In genomic region chr1:29683472-29683871, GRCh38 we compare ENCODE assay signal across 12 cellular contexts.
DNase-seq lines count a peak whose midpoint lies in the region; ATAC-seq and TF ChIP-seq lines count a peak whose summit lies in the region.
"Had no signal": no experiment of that assay in that cellular context is flagged by ENCODE, and none has a peak within 500 bp of the region (broad histone marks: within the 10 kb centered on the region; RNA-seq: fewer than 3 reads in every experiment).

No MANE protein-coding gene starts in this region.

- peak overlapping the region; percentile 60 for H3K27ac ChIP-seq in PC-3 (ENCODE audit: low read length)
- no peak overlapping the region for H3K27ac ChIP-seq in coronary artery
- no peak overlapping the region for H3K27ac ChIP-seq in trophoblast cell (ENCODE audit: low read depth, low read length)
- H3K27ac ChIP-seq: KMS-11 had no signal

- H4K20me1 ChIP-seq in PC-3 (ENCODE audit: low read length): no peaks in the 10 kb centered on the region

- H3K9ac ChIP-seq in PC-3 (ENCODE audit: low read length): no peak overlapping the region
- no peak overlapping the region for H3K9ac ChIP-seq in trophoblast cell (ENCODE audit: low read length)
- H3K9ac ChIP-seq: KMS-11 had no signal

- DNase-seq in D341Med (ENCODE audit: low spot score) (peak; percentile 10), PC-3 (no peak), coronary artery (ENCODE audit: low spot score) (peak; percentile 17), trophoblast cell (no peak), NCI-H1930 (lab: John Stamatoyannopoulos, UW) (no peak), DMS153 treated with DMSO at 0.1 percent for 48 hours (lab: John Stamatoyannopoulos, UW; ENCODE audit: unreplicated experiment) (no peak), erythroblast (lab: John Stamatoyannopoulos, UW) (no peak)
- DNase-seq: GF-D8, GOT3, NCI-H446, SIG-M5 had no signal

- no peak overlapping the region for H2BK12ac ChIP-seq in trophoblast cell (ENCODE audit: low read length)

- no CpG with 5 or more reads among the region's 5 CpGs for WGBS in trophoblast cell (ENCODE audit: extremely low coverage, insufficient coverage, insufficient read length)

- no peaks in the 10 kb centered on the region for H3F3A ChIP-seq in PC-3 (ENCODE audit: low read length, unreplicated experiment)

- no peak overlapping the region for H4K12ac ChIP-seq in trophoblast cell (ENCODE audit: low read depth, low read length)

- CTCF ChIA-PET in PC-3 (lab: Charles Lee): interaction anchor here (0.6 kb wide), 1 partner anchor 31 kb away, joined by 3 read pairs; no protein-coding TSS in a partner anchor

- BruUV-seq in PC-3 (replicated peaks; lab: Mats Ljungman, UMichigan): no TSS peak

- no peak overlapping the region for H2AFZ ChIP-seq in PC-3 (ENCODE audit: low read length)
- H2AFZ ChIP-seq in trophoblast cell (ENCODE audit: insufficient read depth, low read length, poor library complexity): no peak overlapping the region

- no peak overlapping the region for H4K91ac ChIP-seq in trophoblast cell (ENCODE audit: low read depth, low read length)

- no peak overlapping the region for H3K14ac ChIP-seq in trophoblast cell (ENCODE audit: low read length)

- H3K79me2 ChIP-seq in PC-3 (ENCODE audit: low read length) (no peaks in the 10 kb centered on the region), trophoblast cell (ENCODE audit: control insufficient read depth, insufficient read depth, low read length, poor library complexity) (no peaks in the 10 kb centered on the region)

- intact Hi-C loops in PC-3 (cut with micrococcal nuclease): loop anchor here (2.0 kb wide), 1 partner anchor 45 kb away; no protein-coding TSS in a partner anchor

- no peak overlapping the region for H2BK120ac ChIP-seq in trophoblast cell (ENCODE audit: insufficient read depth, low read length, poor library complexity)

- TF ChIP-seq CTCF in PC-3 (conservative IDR thresholded peaks at IDR 0.05; ENCODE audit: low read depth, low read length) (no peak), coronary artery (IDR thresholded peaks at IDR 0.05) (no peak)

- no peaks in the 10 kb centered on the region for H3K79me1 ChIP-seq in trophoblast cell (ENCODE audit: low read length)

- H3K23ac ChIP-seq in trophoblast cell (ENCODE audit: low read length): no peak overlapping the region

- ATAC-seq in PC-3: no peak

- no peak overlapping the region for H3K18ac ChIP-seq in trophoblast cell (ENCODE audit: low read length)

- no peaks in the 10 kb centered on the region for H3K9me2 ChIP-seq in PC-3 (replicated peaks; ENCODE audit: low read length)

- no peak overlapping the region for H4K8ac ChIP-seq in trophoblast cell (ENCODE audit: low read depth, low read length)

- no peak overlapping the region for H3K4ac ChIP-seq in trophoblast cell (ENCODE audit: low read depth, low read length)

- no peak for TF ChIP-seq POLR2A in erythroblast (IDR thresholded peaks at IDR 0.05; ENCODE audit: low read length)

- no peaks in the 10 kb centered on the region for H3K27me3 ChIP-seq in PC-3 (ENCODE audit: low read length)
- H3K27me3 ChIP-seq in trophoblast cell (ENCODE audit: insufficient read depth, low read length): no peaks in the 10 kb centered on the region

- no peak overlapping the region for H2AK5ac ChIP-seq in trophoblast cell (ENCODE audit: low read length)

- no peak overlapping the region for H3K4me3 ChIP-seq in PC-3 (ENCODE audit: low read length)
- H3K4me3 ChIP-seq in coronary artery: no peak overlapping the region
- H3K4me3 ChIP-seq in trophoblast cell (ENCODE audit: low read depth, low read length): peak overlapping the region; percentile 41

- peak overlapping the region; percentile 65; the same call in 1 of the 2 replicates for H3K4me2 ChIP-seq in PC-3 (ENCODE audit: low read length)
- no peak overlapping the region for H3K4me2 ChIP-seq in trophoblast cell (ENCODE audit: low read length)
- H3K4me2 ChIP-seq: KMS-11 had no signal

- H2BK5ac ChIP-seq in trophoblast cell (ENCODE audit: low read depth, low read length, poor library complexity): no peak overlapping the region

- POLR2A ChIA-PET in PC-3 (lab: Charles Lee; ENCODE audit: unreplicated experiment): interaction anchor here (0.5 kb wide), 1 partner anchor 1035 kb away, joined by 3 read pairs; no protein-coding TSS in a partner anchor

- H3K4me1 ChIP-seq in PC-3 (ENCODE audit: insufficient read depth, low read length): peaks cover 35% of the 10 kb centered on the region
- H3K4me1 ChIP-seq in trophoblast cell (ENCODE audit: control insufficient read depth in 1 of 2, insufficient read depth in 2 of 2, low read length in 2 of 2): peaks cover 0 to 4% of the 10 kb centered on the region in 2 experiments

- no peaks in the 10 kb centered on the region for H3K9me3 ChIP-seq in PC-3 (ENCODE audit: low read length)
- H3K9me3 ChIP-seq in trophoblast cell (ENCODE audit: insufficient read depth, low read depth, low read length): peaks cover 13% of the 10 kb centered on the region

- H3K36me3 ChIP-seq in PC-3 (ENCODE audit: low read depth, low read length): no peaks in the 10 kb centered on the region
- no peaks in the 10 kb centered on the region for H3K36me3 ChIP-seq in trophoblast cell (ENCODE audit: control insufficient read depth in 1 of 2, insufficient read depth in 2 of 2, low read length in 2 of 2)

Comparison
In these comparisons a context has a peak if more than half of its experiments do, and no peak if none do; other contexts are left out.
1. DNase-seq: peak in D341Med (single experiment) and coronary artery (single experiment); none in PC-3 (single experiment), trophoblast cell (0 of 2), NCI-H1930 (0 of 2), DMS153 treated with DMSO at 0.1 percent for 48 hours (single experiment) and erythroblast (0 of 2).